ENCODE assay signal across 1 cellular context in the genomic region with DNA sequence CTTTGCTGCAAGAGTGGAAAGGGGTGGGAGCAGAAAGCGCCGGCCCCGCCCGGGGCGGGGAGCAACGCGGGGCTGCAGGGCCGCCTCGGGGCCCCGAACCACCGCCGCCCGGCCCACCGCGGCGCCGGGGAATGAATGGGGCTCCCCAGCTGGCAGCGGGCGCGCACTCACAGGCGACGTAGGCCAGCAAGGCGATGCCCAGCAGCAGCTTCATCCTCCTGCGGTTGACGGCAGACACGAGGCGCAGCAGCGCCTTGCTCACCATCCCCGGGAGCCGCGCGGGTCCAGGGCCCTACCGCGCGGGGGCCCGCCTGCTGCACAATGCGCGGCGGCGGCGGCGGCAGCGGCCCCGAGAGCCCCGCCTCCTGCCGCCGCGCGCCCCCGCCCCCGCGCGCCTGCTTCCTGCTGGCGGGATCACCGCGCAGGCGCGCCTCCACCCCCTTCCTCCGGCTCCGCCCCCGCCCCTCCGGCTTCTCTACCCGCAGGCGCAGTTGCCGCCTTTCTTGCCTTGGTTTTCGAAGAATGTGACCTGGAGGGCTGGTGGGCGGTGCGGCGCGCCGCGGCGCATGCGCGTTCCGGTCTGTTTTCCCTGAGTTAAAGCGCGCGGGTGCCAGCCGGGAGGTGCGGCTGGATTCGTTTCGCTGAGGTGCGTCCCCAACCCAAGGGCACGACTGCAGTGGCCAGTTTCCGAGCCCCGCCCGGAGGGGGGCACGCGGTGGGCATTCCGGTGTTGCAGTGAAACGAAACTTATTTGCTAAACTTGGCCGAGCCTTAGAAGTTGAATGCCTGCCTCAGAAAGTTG.
TF ChIP-seq lines count a peak whose summit lies in the region.

Gene UXS1 (minus strand): TSS at position 325 of the 802 bp plus-strand sequence. CDS start 60 bp downstream, at position 265.

TF ChIP-seq in HepG2, 621 proteins besides CTCF, POLR2A, EP300 and RAD21 (continued from another document and continues in another):
- TF ChIP-seq ZSCAN9 (CRISPR knock-in tag; IDR thresholded peaks at IDR 0.05; ENCODE audit: borderline replicate concordance) (peak; percentile 84), ZNF572 (CRISPR knock-in tag; IDR thresholded peaks at IDR 0.05) (no peak), ZSCAN20 (CRISPR knock-in tag; IDR thresholded peaks at IDR 0.05; ENCODE audit: borderline replicate concordance) (peak; percentile 75; the same call in 1 of the 2 replicates), RAD51 (IDR thresholded peaks at IDR 0.05; ENCODE audit: borderline replicate concordance) (no peak), NBN (conservative IDR thresholded peaks at IDR 0.05) (no peak), ERF (CRISPR knock-in tag; IDR thresholded peaks at IDR 0.05) (0 out of 2 replicates have a peak, but pooled peaks have one; percentile 62), ATF2 (CRISPR knock-in tag; IDR thresholded peaks at IDR 0.05) (0 out of 2 replicates have a peak, but pooled peaks have one; percentile 20), ZBTB42 (CRISPR knock-in tag; IDR thresholded peaks at IDR 0.05) (peak; percentile 66; the same call in 1 of the 2 replicates), PITX1 (CRISPR knock-in tag; IDR thresholded peaks at IDR 0.05) (no peak; the same call in 1 of the 2 replicates), FOXK1 (CRISPR knock-in tag; IDR thresholded peaks at IDR 0.05; ENCODE audit: borderline replicate concordance, low read depth) (0 out of 2 replicates have a peak, but pooled peaks have one; percentile 23), ZFP36 (IDR thresholded peaks at IDR 0.05; ENCODE audit: borderline replicate concordance, low read depth, low read length, partially characterized antibody) (no peak), SYNCRIP (IDR thresholded peaks at IDR 0.05; ENCODE audit: insufficient read depth, low read depth, low read length) (no peak), MZF1 (CRISPR knock-in tag; IDR thresholded peaks at IDR 0.05; ENCODE audit: borderline replicate concordance) (0 out of 2 replicates have a peak, but pooled peaks have one; percentile 47), ATF5 (CRISPR knock-in tag; IDR thresholded peaks at IDR 0.05; ENCODE audit: low read depth) (no peak), HNRNPLL (IDR thresholded peaks at IDR 0.05; ENCODE audit: low read depth, low read length, poor library complexity, severe bottlenecking) (peak; percentile 90), ISL2 (CRISPR knock-in tag; IDR thresholded peaks at IDR 0.05) (peak; percentile 41), DNMT1 (CRISPR knock-in tag; IDR thresholded peaks at IDR 0.05) (no peak), ZNF800 (CRISPR knock-in tag; IDR thresholded peaks at IDR 0.05) (peak; percentile 78), ISX (CRISPR knock-in tag; conservative IDR thresholded peaks at IDR 0.05) (no peak), MXD3 (CRISPR knock-in tag; IDR thresholded peaks at IDR 0.05) (peak; percentile 56; the same call in 1 of the 2 replicates), ZBTB38 (CRISPR knock-in tag; IDR thresholded peaks at IDR 0.05) (peak; percentile 70; the same call in 1 of the 2 replicates), CENPBD1 (CRISPR knock-in tag; IDR thresholded peaks at IDR 0.05; ENCODE audit: borderline replicate concordance, low read depth) (0 out of 2 replicates have a peak, but pooled peaks have one; percentile 48), NKX3-1 (CRISPR knock-in tag; IDR thresholded peaks at IDR 0.05) (peak; percentile 10; the same call in 1 of the 2 replicates), ZNF296 (CRISPR knock-in tag; conservative IDR thresholded peaks at IDR 0.05) (no peak), MYNN (CRISPR knock-in tag; IDR thresholded peaks at IDR 0.05; ENCODE audit: low read depth) (no peak), TFE3 (CRISPR knock-in tag; IDR thresholded peaks at IDR 0.05) (no peak), ZNF180 (CRISPR knock-in tag; IDR thresholded peaks at IDR 0.05; ENCODE audit: borderline replicate concordance, low read depth) (no peak), AGO2 (optimal IDR thresholded peaks at IDR 0.05; ENCODE audit: low read depth, low read length) (peak; percentile 61), ZNF563 (CRISPR knock-in tag; IDR thresholded peaks at IDR 0.05) (peak; percentile 94), ZFP36L2 (CRISPR knock-in tag; IDR thresholded peaks at IDR 0.05) (no peak), ZBTB14 (CRISPR knock-in tag; IDR thresholded peaks at IDR 0.05) (peak; percentile 61)
- TF ChIP-seq, protein P1, sequence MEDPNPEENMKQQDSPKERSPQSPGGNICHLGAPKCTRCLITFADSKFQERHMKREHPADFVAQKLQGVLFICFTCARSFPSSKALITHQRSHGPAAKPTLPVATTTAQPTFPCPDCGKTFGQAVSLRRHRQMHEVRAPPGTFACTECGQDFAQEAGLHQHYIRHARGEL (CRISPR knock-in tag; IDR thresholded peaks at IDR 0.05), result no peak
- TF ChIP-seq, protein P2, sequence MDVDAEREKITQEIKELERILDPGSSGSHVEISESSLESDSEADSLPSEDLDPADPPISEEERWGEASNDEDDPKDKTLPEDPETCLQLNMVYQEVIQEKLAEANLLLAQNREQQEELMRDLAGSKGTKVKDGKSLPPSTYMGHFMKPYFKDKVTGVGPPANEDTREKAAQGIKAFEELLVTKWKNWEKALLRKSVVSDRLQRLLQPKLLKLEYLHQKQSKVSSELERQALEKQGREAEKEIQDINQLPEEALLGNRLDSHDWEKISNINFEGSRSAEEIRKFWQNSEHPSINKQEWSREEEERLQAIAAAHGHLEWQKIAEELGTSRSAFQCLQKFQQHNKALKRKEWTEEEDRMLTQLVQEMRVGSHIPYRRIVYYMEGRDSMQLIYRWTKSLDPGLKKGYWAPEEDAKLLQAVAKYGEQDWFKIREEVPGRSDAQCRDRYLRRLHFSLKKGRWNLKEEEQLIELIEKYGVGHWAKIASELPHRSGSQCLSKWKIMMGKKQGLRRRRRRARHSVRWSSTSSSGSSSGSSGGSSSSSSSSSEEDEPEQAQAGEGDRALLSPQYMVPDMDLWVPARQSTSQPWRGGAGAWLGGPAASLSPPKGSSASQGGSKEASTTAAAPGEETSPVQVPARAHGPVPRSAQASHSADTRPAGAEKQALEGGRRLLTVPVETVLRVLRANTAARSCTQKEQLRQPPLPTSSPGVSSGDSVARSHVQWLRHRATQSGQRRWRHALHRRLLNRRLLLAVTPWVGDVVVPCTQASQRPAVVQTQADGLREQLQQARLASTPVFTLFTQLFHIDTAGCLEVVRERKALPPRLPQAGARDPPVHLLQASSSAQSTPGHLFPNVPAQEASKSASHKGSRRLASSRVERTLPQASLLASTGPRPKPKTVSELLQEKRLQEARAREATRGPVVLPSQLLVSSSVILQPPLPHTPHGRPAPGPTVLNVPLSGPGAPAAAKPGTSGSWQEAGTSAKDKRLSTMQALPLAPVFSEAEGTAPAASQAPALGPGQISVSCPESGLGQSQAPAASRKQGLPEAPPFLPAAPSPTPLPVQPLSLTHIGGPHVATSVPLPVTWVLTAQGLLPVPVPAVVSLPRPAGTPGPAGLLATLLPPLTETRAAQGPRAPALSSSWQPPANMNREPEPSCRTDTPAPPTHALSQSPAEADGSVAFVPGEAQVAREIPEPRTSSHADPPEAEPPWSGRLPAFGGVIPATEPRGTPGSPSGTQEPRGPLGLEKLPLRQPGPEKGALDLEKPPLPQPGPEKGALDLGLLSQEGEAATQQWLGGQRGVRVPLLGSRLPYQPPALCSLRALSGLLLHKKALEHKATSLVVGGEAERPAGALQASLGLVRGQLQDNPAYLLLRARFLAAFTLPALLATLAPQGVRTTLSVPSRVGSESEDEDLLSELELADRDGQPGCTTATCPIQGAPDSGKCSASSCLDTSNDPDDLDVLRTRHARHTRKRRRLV (CRISPR knock-in tag; IDR thresholded peaks at IDR 0.05), result 0 out of 2 replicates have a peak, but pooled peaks have one; percentile 18
- TF ChIP-seq, protein P3, sequence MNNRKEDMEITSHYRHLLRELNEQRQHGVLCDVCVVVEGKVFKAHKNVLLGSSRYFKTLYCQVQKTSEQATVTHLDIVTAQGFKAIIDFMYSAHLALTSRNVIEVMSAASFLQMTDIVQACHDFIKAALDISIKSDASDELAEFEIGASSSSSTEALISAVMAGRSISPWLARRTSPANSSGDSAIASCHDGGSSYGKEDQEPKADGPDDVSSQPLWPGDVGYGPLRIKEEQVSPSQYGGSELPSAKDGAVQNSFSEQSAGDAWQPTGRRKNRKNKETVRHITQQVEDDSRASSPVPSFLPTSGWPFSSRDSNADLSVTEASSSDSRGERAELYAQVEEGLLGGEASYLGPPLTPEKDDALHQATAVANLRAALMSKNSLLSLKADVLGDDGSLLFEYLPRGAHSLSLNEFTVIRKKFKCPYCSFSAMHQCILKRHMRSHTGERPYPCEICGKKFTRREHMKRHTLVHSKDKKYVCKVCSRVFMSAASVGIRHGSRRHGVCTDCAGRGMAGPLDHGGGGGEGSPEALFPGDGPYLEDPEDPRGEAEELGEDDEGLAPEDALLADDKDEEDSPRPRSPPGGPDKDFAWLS (CRISPR knock-in tag; IDR thresholded peaks at IDR 0.05; ENCODE audit: borderline replicate concordance), result no peak
- TF ChIP-seq, protein P4, sequence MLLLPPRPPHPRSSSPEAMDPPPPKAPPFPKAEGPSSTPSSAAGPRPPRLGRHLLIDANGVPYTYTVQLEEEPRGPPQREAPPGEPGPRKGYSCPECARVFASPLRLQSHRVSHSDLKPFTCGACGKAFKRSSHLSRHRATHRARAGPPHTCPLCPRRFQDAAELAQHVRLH (CRISPR knock-in tag; IDR thresholded peaks at IDR 0.05; ENCODE audit: borderline replicate concordance, low read depth), result peak; percentile 85; the same call in 1 of the 2 replicates
- TF ChIP-seq, protein P5, sequence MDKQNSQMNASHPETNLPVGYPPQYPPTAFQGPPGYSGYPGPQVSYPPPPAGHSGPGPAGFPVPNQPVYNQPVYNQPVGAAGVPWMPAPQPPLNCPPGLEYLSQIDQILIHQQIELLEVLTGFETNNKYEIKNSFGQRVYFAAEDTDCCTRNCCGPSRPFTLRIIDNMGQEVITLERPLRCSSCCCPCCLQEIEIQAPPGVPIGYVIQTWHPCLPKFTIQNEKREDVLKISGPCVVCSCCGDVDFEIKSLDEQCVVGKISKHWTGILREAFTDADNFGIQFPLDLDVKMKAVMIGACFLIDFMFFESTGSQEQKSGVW (CRISPR knock-in tag; IDR thresholded peaks at IDR 0.05; ENCODE audit: borderline replicate concordance), result no peak
